ENCODE assay signal across 11 cellular contexts in the genomic region with DNA sequence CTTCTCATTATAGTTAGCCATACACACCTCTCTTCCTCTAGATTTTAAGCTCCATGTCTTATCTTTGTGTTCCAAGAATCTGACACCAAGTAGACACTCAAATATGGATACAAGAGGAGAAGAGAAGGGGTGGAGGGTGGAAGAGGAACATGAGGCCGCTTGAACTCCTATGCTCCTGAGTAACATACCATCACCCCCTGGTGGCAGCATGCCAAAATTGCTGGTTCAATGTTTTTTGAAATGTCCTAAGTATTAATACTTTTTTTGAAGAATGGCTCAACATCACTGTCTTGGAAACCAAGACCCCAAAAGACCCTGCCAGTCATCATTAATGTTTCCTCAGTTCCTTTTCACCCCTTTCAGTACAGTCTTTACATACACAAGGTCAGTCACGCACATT.
DNase-seq lines count a peak whose midpoint lies in the region; ATAC-seq, FAIRE-seq and TF ChIP-seq lines count a peak whose summit lies in the region.
"Had no signal": no experiment of that assay in that cellular context is flagged by ENCODE, and none has a peak within 500 bp of the region (broad histone marks: within the 10 kb centered on the region; RNA-seq: fewer than 3 reads in every experiment).

No MANE protein-coding gene starts in this region.

- H3K79me2 ChIP-seq in Loucy (ENCODE audit: insufficient read depth, low read length) = no peaks in the 10 kb centered on the region

- no peaks in the 10 kb centered on the region for H4K20me1 ChIP-seq in Loucy (ENCODE audit: insufficient read depth, low read length, poor library complexity, severe bottlenecking)

- no peak for ATAC-seq in HG03135 (IDR thresholded peaks at IDR 0.05; ENCODE audit: unreplicated experiment)
- ATAC-seq in HG02798 (IDR thresholded peaks at IDR 0.05; ENCODE audit: poor library complexity, unreplicated experiment) = no peak

- no peaks in the 10 kb centered on the region for H3K4me1 ChIP-seq in Loucy (ENCODE audit: insufficient read depth, low read length, poor library complexity, severe bottlenecking)

- H3K9ac ChIP-seq in Loucy (ENCODE audit: low read depth, low read length, poor library complexity, severe bottlenecking) = no peak overlapping the region

- H3K36me3 ChIP-seq in Loucy (ENCODE audit: insufficient read depth, low read length) = no peaks in the 10 kb centered on the region; the same call in 1 of the 2 replicates

- H3K4me2 ChIP-seq in Loucy (ENCODE audit: low read depth, low read length, poor library complexity, severe bottlenecking) = no peak overlapping the region

- no peaks in the 10 kb centered on the region for H3K27me3 ChIP-seq in Loucy (ENCODE audit: insufficient read depth, low read length, poor library complexity, severe bottlenecking)

- peak; percentile 20 for DNase-seq in ELR (ENCODE audit: low read depth)
- no peak for DNase-seq in epithelial cell of proximal tubule (ENCODE audit: low read depth)
- no peak for DNase-seq in retinal pigment epithelial cell (ENCODE audit: low read depth)
- DNase-seq in HTR-8/SVneo (ENCODE audit: insufficient read length, low spot score) = no peak
- DNase-seq: activated naive CD4-positive, alpha-beta T cell treated with Interleukin-2 at 50 U/mL for 16 hours had no signal

- peaks cover 3% of the 10 kb centered on the region; the same call in 1 of the 2 replicates for H3K9me3 ChIP-seq in Loucy (ENCODE audit: insufficient read depth, low read depth, low read length)

- no peaks in the 10 kb centered on the region for H3F3A ChIP-seq in Loucy (ENCODE audit: low read depth)

- H3K4me3 ChIP-seq in Loucy (ENCODE audit: low read length, poor library complexity, severe bottlenecking) (no peak overlapping the region), epithelial cell of proximal tubule (ENCODE audit: low read depth, low read length) (no peak overlapping the region), retinal pigment epithelial cell (ENCODE audit: low read length) (no peak overlapping the region)
- H3K4me3 ChIP-seq: lung, skin epidermis had no signal

- FAIRE-seq in HTR-8/SVneo (lab: Jason Lieb, UNC) = no peak
- FAIRE-seq: GM19239 had no signal

- peak; percentile 31; the same call in 1 of the 2 replicates for TF ChIP-seq CTCF in Loucy (conservative IDR thresholded peaks at IDR 0.05; ENCODE audit: low read length)
- peak; percentile 35 for TF ChIP-seq CTCF in epithelial cell of proximal tubule (conservative IDR thresholded peaks at IDR 0.05; ENCODE audit: low read depth, low read length)
- peak; percentile 34 for TF ChIP-seq CTCF in retinal pigment epithelial cell (conservative IDR thresholded peaks at IDR 0.05; ENCODE audit: low read depth, low read length)

- no peak overlapping the region for H2AFZ ChIP-seq in Loucy (ENCODE audit: low read length)

- no peaks in the 10 kb centered on the region for H3K9me2 ChIP-seq in Loucy (replicated peaks; ENCODE audit: low read depth, low read length)
